Comparison of ENCODE assay signal across 8 cellular contexts in the genomic region with DNA sequence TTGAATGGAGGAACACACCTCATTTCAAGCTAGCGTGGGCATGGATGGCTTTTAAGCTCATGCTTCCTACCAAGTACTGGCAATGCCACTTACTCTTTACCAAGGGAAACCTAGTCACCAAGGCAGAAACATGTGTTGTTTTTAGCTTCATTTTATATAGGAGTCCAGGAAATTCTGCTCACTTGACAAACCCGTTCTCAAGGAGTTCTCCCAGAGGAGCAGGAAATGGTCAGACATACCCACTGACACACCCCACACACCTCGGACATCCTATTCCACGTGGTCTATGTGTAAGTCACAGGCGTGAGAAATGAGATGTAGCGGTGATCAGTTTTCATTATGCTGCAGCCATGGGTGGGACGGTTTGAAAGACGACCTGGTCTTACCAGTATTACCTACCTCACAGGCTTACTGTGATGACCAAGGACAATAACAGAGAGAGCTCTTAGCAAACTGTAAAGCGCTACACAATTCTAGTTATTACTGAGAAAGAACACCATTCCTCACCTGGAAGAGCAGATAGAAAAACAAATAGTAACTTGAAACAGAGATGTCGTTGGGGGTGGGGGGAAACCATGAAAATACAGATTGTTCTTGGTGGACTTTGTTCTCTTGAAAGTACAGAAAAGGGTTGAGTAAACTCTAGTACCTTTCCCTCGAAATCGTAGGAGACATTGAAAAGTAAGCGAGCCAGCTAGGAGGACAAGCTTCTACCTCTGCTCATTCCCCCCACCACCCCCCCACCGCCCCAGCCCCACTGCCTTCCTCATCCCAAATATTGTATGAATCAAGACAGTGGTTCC. TPM values are rescaled to one million over a fixed set of nuclear protein-coding genes. Genes with fewer than 3 reads are reported as not detected.
DNase-seq lines count a peak whose midpoint lies in the region; ATAC-seq and TF ChIP-seq lines count a peak whose summit lies in the region.

No MANE protein-coding gene starts in this region.

- H3K9me3 ChIP-seq in body of pancreas, result no peaks in the 10 kb centered on the region

- POLR2A ChIA-PET in activated CD4-positive, alpha-beta memory T cell treated with anti-CD3 and anti-CD28 coated beads for 36 hours (lab: Charles Lee), result no interaction called here

- no peaks in the 10 kb centered on the region for H3K36me3 ChIP-seq in body of pancreas (replicated peaks in 1 of 2; ENCODE audit: insufficient read depth in 1 of 2, low read depth in 2 of 2)

- CTCF ChIA-PET in activated CD4-positive, alpha-beta memory T cell treated with anti-CD3 and anti-CD28 coated beads for 36 hours (lab: Charles Lee), result interaction anchor here (1.2 kb wide), 1 partner anchor 354 kb away, joined by 7 read pairs; no protein-coding TSS in a partner anchor

- TF ChIP-seq CTCF in body of pancreas (IDR thresholded peaks at IDR 0.05), result no peak

- ATAC-seq in stimulated activated naive CD8-positive, alpha-beta T cell treated with anti-CD3 and anti-CD28 coated beads, Interleukin-15, Interleukin-2, amounts not matched to agents 100 U/mL and 50 U/mL, for 24 hours, result no peak
- ATAC-seq in body of pancreas, result no peak
- ATAC-seq in GM21423 (IDR thresholded peaks at IDR 0.05; ENCODE audit: unreplicated experiment), result no peak

- peak in 1 of 3 donors; percentile 18 for TF ChIP-seq POLR2A in body of pancreas (IDR thresholded peaks at IDR 0.05)

- no peaks in the 10 kb centered on the region for H3K36me3 Mint-ChIP-seq in stimulated activated naive CD8-positive, alpha-beta T cell treated with anti-CD3 and anti-CD28 coated beads, Interleukin-15, Interleukin-2, amounts not matched to agents 100 ng/mL and 50 ng/mL, for 24 hours (ENCODE audit: low read depth)
- no peaks in the 10 kb centered on the region for H3K36me3 Mint-ChIP-seq in activated CD4-positive, alpha-beta memory T cell treated with anti-CD3 and anti-CD28 coated beads for 36 hours

- WGBS in body of pancreas, 2 donors, result 6 to 9% methylated on average over 14 of the region's 14 CpGs

- no peaks in the 10 kb centered on the region for H3K27me3 ChIP-seq in body of pancreas

- intact Hi-C loops in body of pancreas (cut with DNase I), result loop anchor here (10.0 kb wide), 1 partner anchor 94 kb away; no protein-coding TSS in a partner anchor
- intact Hi-C loops in activated CD4-positive, alpha-beta memory T cell treated with anti-CD3 and anti-CD28 coated beads for 36 hours (cut with micrococcal nuclease), result no loop called here

- H3K4me1 ChIP-seq in body of pancreas, result peaks cover 57% of the 10 kb centered on the region

- no peak for DNase-seq in stimulated activated naive CD8-positive, alpha-beta T cell treated with anti-CD3 and anti-CD28 coated beads, Interleukin-15, Interleukin-2, amounts not matched to agents 100 U/mL and 50 U/mL, for 24 hours
- DNase-seq in body of pancreas (peak in 2 of 4 donors; percentile 50 to 52), lung microvascular endothelial cell (ENCODE audit: low read depth in 2 of 2) (peak; percentile 49 to 81), NCI-H510A treated with DMSO at 0.1 percent for 48 hours (lab: John Stamatoyannopoulos, UW) (no peak), DMS153 treated with DMSO at 0.1 percent for 48 hours (lab: John Stamatoyannopoulos, UW; ENCODE audit: unreplicated experiment) (no peak)
- no peak for DNase-seq in activated CD4-positive, alpha-beta memory T cell treated with anti-CD3 and anti-CD28 coated beads for 36 hours

- H3K9me3 Mint-ChIP-seq in stimulated activated naive CD8-positive, alpha-beta T cell treated with anti-CD3 and anti-CD28 coated beads, Interleukin-15, Interleukin-2, amounts not matched to agents 100 ng/mL and 50 ng/mL, for 24 hours, result no peaks in the 10 kb centered on the region
- no peaks in the 10 kb centered on the region for H3K9me3 Mint-ChIP-seq in activated CD4-positive, alpha-beta memory T cell treated with anti-CD3 and anti-CD28 coated beads for 36 hours

- peaks cover 12% of the 10 kb centered on the region for H3K4me1 Mint-ChIP-seq in stimulated activated naive CD8-positive, alpha-beta T cell treated with anti-CD3 and anti-CD28 coated beads, Interleukin-15, Interleukin-2, amounts not matched to agents 100 ng/mL and 50 ng/mL, for 24 hours (ENCODE audit: low read depth)
- H3K4me1 Mint-ChIP-seq in activated CD4-positive, alpha-beta memory T cell treated with anti-CD3 and anti-CD28 coated beads for 36 hours (ENCODE audit: low read depth), result peaks cover 11% of the 10 kb centered on the region

- peaks cover 57% of the 10 kb centered on the region for H3K27me3 Mint-ChIP-seq in stimulated activated naive CD8-positive, alpha-beta T cell treated with anti-CD3 and anti-CD28 coated beads, Interleukin-15, Interleukin-2, amounts not matched to agents 100 ng/mL and 50 ng/mL, for 24 hours
- H3K27me3 Mint-ChIP-seq in activated CD4-positive, alpha-beta memory T cell treated with anti-CD3 and anti-CD28 coated beads for 36 hours, result peaks cover 50% of the 10 kb centered on the region

- peak overlapping the region; percentile 56 for H3K4me3 Mint-ChIP-seq in stimulated activated naive CD8-positive, alpha-beta T cell treated with anti-CD3 and anti-CD28 coated beads, Interleukin-15, Interleukin-2, amounts not matched to agents 100 ng/mL and 50 ng/mL, for 24 hours
- H3K4me3 Mint-ChIP-seq in activated CD4-positive, alpha-beta memory T cell treated with anti-CD3 and anti-CD28 coated beads for 36 hours, result no peak overlapping the region

- H3K27ac Mint-ChIP-seq in stimulated activated naive CD8-positive, alpha-beta T cell treated with anti-CD3 and anti-CD28 coated beads, Interleukin-15, Interleukin-2, amounts not matched to agents 100 ng/mL and 50 ng/mL, for 24 hours, result no peak overlapping the region
- no peak overlapping the region for H3K27ac Mint-ChIP-seq in activated CD4-positive, alpha-beta memory T cell treated with anti-CD3 and anti-CD28 coated beads for 36 hours

- peak overlapping the region; percentile 69 to 88 for H3K4me3 ChIP-seq in body of pancreas

- H3K27ac ChIP-seq in body of pancreas, result peak overlapping the region; percentile 96 to 99 (median 98)

RNA-seq across cellular contexts. Expression of a gene that starts 1.7 kb away (rescaled TPM):
- 10 to 100 TPM in 1 of 2 donors, 1 to 10 TPM in 1; 9.3 to 13.2 TPM for total RNA-seq in body of pancreas
- total RNA-seq in lung microvascular endothelial cell, result 3.5 and 8.1 TPM in 2 replicates
- total RNA-seq in activated CD4-positive, alpha-beta memory T cell treated with anti-CD3 and anti-CD28 coated beads for 36 hours, result under 1 TPM; 0.12 TPM

Comparison
In these comparisons a context has a peak if more than half of its experiments do, and no peak if none do; other contexts are left out.
1. DNase-seq: peak in lung microvascular endothelial cell (2 of 2); none in stimulated activated naive CD8-positive, alpha-beta T cell treated with anti-CD3 and anti-CD28 coated beads, Interleukin-15, Interleukin-2, amounts not matched to agents 100 U/mL and 50 U/mL, for 24 hours (single experiment), NCI-H510A treated with DMSO at 0.1 percent for 48 hours (single experiment), DMS153 treated with DMSO at 0.1 percent for 48 hours (single experiment) and activated CD4-positive, alpha-beta memory T cell treated with anti-CD3 and anti-CD28 coated beads for 36 hours (single experiment).